ENCODE assay signal across 27 cellular contexts in the genomic region with DNA sequence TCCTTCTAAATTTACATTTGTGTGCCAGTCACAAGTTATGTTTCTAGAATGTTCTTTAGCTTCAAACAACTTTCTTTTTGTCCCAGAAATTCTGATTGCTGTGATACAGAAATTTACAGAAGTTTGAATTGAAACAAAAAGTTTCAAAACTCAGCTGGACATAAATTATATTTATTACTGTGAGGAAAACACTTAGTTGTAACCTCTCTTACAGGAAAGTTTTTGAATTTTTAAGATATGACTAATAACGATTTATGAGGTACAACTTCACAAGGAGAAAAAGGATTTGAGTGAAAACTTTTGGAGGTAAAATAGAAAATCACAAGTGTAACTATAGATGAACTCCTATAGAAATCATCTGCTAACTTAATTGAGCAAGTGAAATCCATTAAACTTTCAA. TPM values are rescaled to one million over a fixed set of nuclear protein-coding genes. Genes with fewer than 3 reads are reported as not detected.
A peak's percentile ranks its signal among the peaks of the same experiment; 100 is the strongest.
DNase-seq lines count a peak whose midpoint lies in the region; ATAC-seq and TF ChIP-seq lines count a peak whose summit lies in the region.
"Had no signal": no experiment of that assay in that cellular context is flagged by ENCODE, and none has a peak within 500 bp of the region (broad histone marks: within the 10 kb centered on the region; RNA-seq: fewer than 3 reads in every experiment).

No MANE protein-coding gene starts in this region.

- H3K9me3 Mint-ChIP-seq in nephron = no peaks in the 10 kb centered on the region
- H3K9me3 Mint-ChIP-seq: CD4-positive, alpha-beta T cell had no signal

- peak overlapping the region in 2 of 3 experiments; percentile 14 to 58 for H3K27ac Mint-ChIP-seq in nephron
- H3K27ac Mint-ChIP-seq: CD4-positive, alpha-beta T cell; T-helper 17 cell had no signal

- no peak for ATAC-seq in RWPE2 (ENCODE audit: low read depth)
- ATAC-seq: GM12878, HepG2, K562, T-helper 17 cell had no signal

- H3K4me3 ChIP-seq in AG10803 (ENCODE audit: low read length) (no peak overlapping the region), RWPE2 (ENCODE audit: severe bottlenecking) (no peak overlapping the region), spleen (no peak overlapping the region)
- H3K4me3 ChIP-seq: BLaER1 treated with 17β-estradiol and CSF1 and Interleukin-3, amounts not matched to agents 10 nM and 100 nM; GM12878; HAP-1; K562; SK-N-MC had no signal

- H3K4me1 Mint-ChIP-seq in nephron = peaks cover 41% of the 10 kb centered on the region

- DNase-seq in AG10803 (ENCODE audit: low read depth) (peak; percentile 38), ELR (ENCODE audit: low read depth) (peak; percentile 66), RWPE2 (ENCODE audit: low spot score) (no peak), spleen (no peak), middle frontal gyrus (ENCODE audit: extremely low spot score, low spot score) (no peak), LoVo (ENCODE audit: low spot score) (no peak)
- DNase-seq: ACHN; CD4-positive, alpha-beta T cell; GDM1; GOT3; Kasumi-1; MV-4-11; NCI-H1105; NCI-H1436 treated with DMSO at 0.1 percent for 48 hours; NCI-H187 treated with DMSO at 0.1 percent for 48 hours; NCI-H2107; NCI-H748 treated with DMSO at 0.1 percent for 48 hours; SIG-M5; T-helper 17 cell had no signal

- H3K4me1 ChIP-seq in RWPE2 (ENCODE audit: insufficient read depth, poor library complexity, severe bottlenecking) = no peaks in the 10 kb centered on the region
- peaks cover 0 to 41% (median 0%) of the 10 kb centered on the region in 6 donors for H3K4me1 ChIP-seq in spleen
- H3K4me1 ChIP-seq: HAP-1 had no signal

- H3K27me3 Mint-ChIP-seq in nephron (ENCODE audit: low read depth) = no peaks in the 10 kb centered on the region

- intact Hi-C loops in spleen (cut with DNase I; ENCODE audit: low total_unique reads) = no loop called here

- H3K36me3 ChIP-seq in RWPE2 (ENCODE audit: low read depth) = no peaks in the 10 kb centered on the region
- H3K36me3 ChIP-seq in spleen = no peaks in the 10 kb centered on the region
- H3K36me3 ChIP-seq: BLaER1 treated with 17β-estradiol and CSF1 and Interleukin-3, amounts not matched to agents 10 nM and 100 nM; HAP-1 had no signal

- no peak overlapping the region for H3K4me3 Mint-ChIP-seq in nephron
- H3K4me3 Mint-ChIP-seq: CD4-positive, alpha-beta T cell; T-helper 17 cell had no signal

- H3K9me3 ChIP-seq in RWPE2 (ENCODE audit: severe bottlenecking) = no peaks in the 10 kb centered on the region
- H3K9me3 ChIP-seq in spleen = no peaks in the 10 kb centered on the region
- H3K9me3 ChIP-seq: BLaER1 treated with 17β-estradiol and CSF1 and Interleukin-3, amounts not matched to agents 10 nM and 100 nM; HAP-1 had no signal

- TF ChIP-seq POLR2A in spleen (IDR thresholded peaks at IDR 0.05) = no peak

- H3K36me3 Mint-ChIP-seq in nephron (ENCODE audit: low read depth) = no peaks in the 10 kb centered on the region

- TF ChIP-seq CTCF in AG10803 (conservative IDR thresholded peaks at IDR 0.05; ENCODE audit: low read length) (no peak), RWPE2 (IDR thresholded peaks at IDR 0.05; ENCODE audit: poor library complexity, severe bottlenecking) (no peak), nephron (IDR thresholded peaks at IDR 0.05; ENCODE audit: unreplicated experiment in 3 of 3) (no peak), spleen (IDR thresholded peaks at IDR 0.05 in 8 of 11, conservative IDR thresholded peaks at IDR 0.05 in 3 of 11) (no peak)

- H3K27ac ChIP-seq in RWPE2 (ENCODE audit: poor library complexity, severe bottlenecking) (peak overlapping the region; percentile 8), spleen (peak overlapping the region in 2 of 8 donors; percentile 80 to 84)
- H3K27ac ChIP-seq: BLaER1 treated with 17β-estradiol and CSF1 and Interleukin-3, amounts not matched to agents 10 nM and 100 nM; RWPE1; SK-N-MC had no signal

- H3K27me3 ChIP-seq in RWPE2 (ENCODE audit: insufficient read depth, poor library complexity, severe bottlenecking) (no peaks in the 10 kb centered on the region), spleen (replicated peaks in 1 of 7) (no peaks in the 10 kb centered on the region)
- H3K27me3 ChIP-seq: BLaER1 treated with 17β-estradiol and CSF1 and Interleukin-3, amounts not matched to agents 10 nM and 100 nM had no signal

- 44 to 61% (median 59%) methylated on average over 1 of the region's 1 CpG for WGBS in spleen, 5 donors

RNA-seq across cellular contexts. Expression of a gene that starts 14.4 kb away (rescaled TPM):
- total RNA-seq in spleen = 10 to 100 TPM; 21.5 to 56.6 (median 31.5) TPM
- 1 to 10 TPM; 5.6 to 7.7 (median 5.6) TPM for polyA plus RNA-seq in spleen

Comparison
In these comparisons a context has a peak if more than half of its experiments do, and no peak if none do; other contexts are left out.
1. DNase-seq: peak in AG10803 (single experiment) and ELR (single experiment); none in RWPE2 (single experiment), spleen (single experiment), middle frontal gyrus (single experiment) and LoVo (single experiment).